Comparison of ENCODE assay signal across 1 cellular context in genomic region chr1:29354511-29355098, GRCh38.
TF ChIP-seq lines count a peak whose summit lies in the region.

No MANE protein-coding gene starts in this region.

TF ChIP-seq in K562, 482 proteins besides CTCF, POLR2A, EP300 and RAD21 (continued from another document):
- TF ChIP-seq, protein P1, sequence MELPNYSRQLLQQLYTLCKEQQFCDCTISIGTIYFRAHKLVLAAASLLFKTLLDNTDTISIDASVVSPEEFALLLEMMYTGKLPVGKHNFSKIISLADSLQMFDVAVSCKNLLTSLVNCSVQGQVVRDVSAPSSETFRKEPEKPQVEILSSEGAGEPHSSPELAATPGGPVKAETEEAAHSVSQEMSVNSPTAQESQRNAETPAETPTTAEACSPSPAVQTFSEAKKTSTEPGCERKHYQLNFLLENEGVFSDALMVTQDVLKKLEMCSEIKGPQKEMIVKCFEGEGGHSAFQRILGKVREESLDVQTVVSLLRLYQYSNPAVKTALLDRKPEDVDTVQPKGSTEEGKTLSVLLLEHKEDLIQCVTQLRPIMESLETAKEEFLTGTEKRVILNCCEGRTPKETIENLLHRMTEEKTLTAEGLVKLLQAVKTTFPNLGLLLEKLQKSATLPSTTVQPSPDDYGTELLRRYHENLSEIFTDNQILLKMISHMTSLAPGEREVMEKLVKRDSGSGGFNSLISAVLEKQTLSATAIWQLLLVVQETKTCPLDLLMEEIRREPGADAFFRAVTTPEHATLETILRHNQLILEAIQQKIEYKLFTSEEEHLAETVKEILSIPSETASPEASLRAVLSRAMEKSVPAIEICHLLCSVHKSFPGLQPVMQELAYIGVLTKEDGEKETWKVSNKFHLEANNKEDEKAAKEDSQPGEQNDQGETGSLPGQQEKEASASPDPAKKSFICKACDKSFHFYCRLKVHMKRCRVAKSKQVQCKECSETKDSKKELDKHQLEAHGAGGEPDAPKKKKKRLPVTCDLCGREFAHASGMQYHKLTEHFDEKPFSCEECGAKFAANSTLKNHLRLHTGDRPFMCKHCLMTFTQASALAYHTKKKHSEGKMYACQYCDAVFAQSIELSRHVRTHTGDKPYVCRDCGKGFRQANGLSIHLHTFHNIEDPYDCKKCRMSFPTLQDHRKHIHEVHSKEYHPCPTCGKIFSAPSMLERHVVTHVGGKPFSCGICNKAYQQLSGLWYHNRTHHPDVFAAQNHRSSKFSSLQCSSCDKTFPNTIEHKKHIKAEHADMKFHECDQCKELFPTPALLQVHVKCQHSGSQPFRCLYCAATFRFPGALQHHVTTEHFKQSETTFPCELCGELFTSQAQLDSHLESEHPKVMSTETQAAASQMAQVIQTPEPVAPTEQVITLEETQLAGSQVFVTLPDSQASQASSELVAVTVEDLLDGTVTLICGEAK (IDR thresholded peaks at IDR 0.05), result peak; percentile 47; the same call in 1 of the 2 replicates
- TF ChIP-seq, protein P1 (CRISPR knock-in tag; IDR thresholded peaks at IDR 0.05), result no peak
- TF ChIP-seq DACH1 (IDR thresholded peaks at IDR 0.05; ENCODE audit: partially characterized antibody) (no peak), L3MBTL2 (IDR thresholded peaks at IDR 0.05) (no peak), RBM22 (IDR thresholded peaks at IDR 0.05; ENCODE audit: low read depth, low read length, poor library complexity, severe bottlenecking) (no peak), ADNP (tag; IDR thresholded peaks at IDR 0.05) (no peak), NR2C2 (CRISPR knock-in tag; IDR thresholded peaks at IDR 0.05) (no peak), NR2C2 (tag; IDR thresholded peaks at IDR 0.05) (peak; percentile 37; the same call in 1 of the 2 replicates), ZNF3 (CRISPR knock-in tag; IDR thresholded peaks at IDR 0.05) (no peak), FUS (optimal IDR thresholded peaks at IDR 0.05; ENCODE audit: low read depth, low read length) (no peak), ELF2 (CRISPR knock-in tag; IDR thresholded peaks at IDR 0.05) (no peak), TAF1 (IDR thresholded peaks at IDR 0.05; ENCODE audit: control insufficient read depth, extremely low read depth, insufficient read depth, low read length, severe bottlenecking) (no peak)
TF ChIP-seq in K562: peak in this region for 3.
